In genomic region chr6:50989123-50989522, GRCh38 we compare ENCODE assay signal across 25 cellular contexts.
"Had no signal": no experiment of that assay in that cellular context is flagged by ENCODE, and none has a peak within 500 bp of the region (broad histone marks: within the 10 kb centered on the region; RNA-seq: fewer than 3 reads in every experiment).

No MANE protein-coding gene starts in this region.

- H3K36me3 ChIP-seq: stomach, suprapubic skin, thoracic aorta, thyroid gland, tibial artery, tibial nerve, transverse colon, upper lobe of left lung, upper lobe of right lung, uterus, vagina had no signal

- ATAC-seq: stimulated activated effector memory CD8-positive, alpha-beta T cell treated with anti-CD3 and anti-CD28 coated beads, Interleukin-12 subunit alpha, Interleukin-12 subunit beta, amount 100 ng/mL, for 72 hours; stimulated activated memory B cell treated with anti-CD40 and anti-IgM and Interleukin-4, amounts not matched to agents 10 μg/mL and 1 μg/mL and 100 μg/mL, for 72 hours; stimulated activated naive B cell treated with anti-CD40 and anti-IgM and Interleukin-4, amounts not matched to agents 10 μg/mL and 1 μg/mL and 100 μg/mL, for 72 hours; stimulated activated naive CD8-positive, alpha-beta T cell treated with anti-CD3 and anti-CD28 coated beads, Interleukin-15, amount 100 ng/mL, for 72 hours; stimulated activated naive CD8-positive, alpha-beta T cell treated with anti-CD3 and anti-CD28 coated beads, Interleukin-15, Interleukin-2, amounts not matched to agents 100 U/mL and 50 U/mL, for 24 hours; upper lobe of right lung had no signal

- H3K27ac ChIP-seq: stomach, suprapubic skin, testis, thoracic aorta, thyroid gland, tibial artery, tibial nerve, transverse colon, upper lobe of left lung, upper lobe of right lung, uterus, vagina had no signal

- H3K27me3 ChIP-seq: stomach, suprapubic skin, testis, thyroid gland, tibial artery, tibial nerve, transverse colon, upper lobe of left lung, upper lobe of right lung, uterus, vagina had no signal

- DNase-seq: stimulated activated CD4-positive, alpha-beta T cell treated with anti-CD3 and anti-CD28 coated beads, Interleukin-2, amount 100 ng/mL, for 48 hours; stimulated activated CD4-positive, alpha-beta T cell treated with anti-CD3 and anti-CD28 coated beads, Interleukin-4, amount 100 ng/mL, for 1 hour; stimulated activated CD4-positive, alpha-beta T cell treated with anti-CD3 and anti-CD28 coated beads, Interleukin-4, amount 100 ng/mL, for 24 hours; stimulated activated CD4-positive, alpha-beta T cell treated with anti-CD3 and anti-CD28 coated beads, Interleukin-4, amount 100 ng/mL, for 4 hours; stimulated activated CD8-positive, alpha-beta memory T cell treated with anti-CD3 and anti-CD28 coated beads, Interleukin-4, amount 100 ng/mL, for 48 hours; stimulated activated naive B cell treated with anti-CD40 and anti-IgM and Interleukin-4, amounts not matched to agents 10 μg/mL and 1 μg/mL and 100 μg/mL, for 72 hours; stimulated activated naive CD4-positive, alpha-beta T cell treated with Interleukin-2 at 50 U/mL for 16 hours; stimulated activated naive CD8-positive, alpha-beta T cell treated with anti-CD3 and anti-CD28 coated beads, Interleukin-15, amount 100 ng/mL, for 72 hours; stimulated activated naive CD8-positive, alpha-beta T cell treated with anti-CD3 and anti-CD28 coated beads, Interleukin-15, Interleukin-2, amounts not matched to agents 100 U/mL and 50 U/mL, for 24 hours; stomach; substantia nigra; testis; thyroid gland; tibial artery; transverse colon; trophoblast cell; upper lobe of left lung; upper lobe of right lung; uterus had no signal

- H3K9me3 ChIP-seq: stomach, suprapubic skin, testis, thoracic aorta, thyroid gland, tibial artery, tibial nerve, transverse colon, upper lobe of left lung, upper lobe of right lung, uterus, vagina had no signal

- H3K4me3 ChIP-seq: stomach, suprapubic skin, testis, thoracic aorta, thyroid gland, tibial artery, tibial nerve, transverse colon, upper lobe of left lung, upper lobe of right lung, uterus, vagina had no signal

- H3K4me1 ChIP-seq: stomach, suprapubic skin, testis, thyroid gland, tibial artery, tibial nerve, transverse colon, upper lobe of left lung, upper lobe of right lung, uterus, vagina had no signal
